ENCODE assay signal across 19 cellular contexts in genomic region chr7:101832205-101832631, GRCh38.
"Had no signal": no experiment of that assay in that cellular context is flagged by ENCODE, and none has a peak within 500 bp of the region (broad histone marks: within the 10 kb centered on the region; RNA-seq: fewer than 3 reads in every experiment).

No MANE protein-coding gene starts in this region.

- H3K9me3 ChIP-seq: left lung, prostate gland, right atrium auricular region, stomach had no signal

- H3K27ac ChIP-seq: epithelial cell of prostate, left lung, prostate gland, right atrium auricular region, skin epidermis, stomach had no signal

- H3K27me3 Mint-ChIP-seq: activated CD4-positive, alpha-beta memory T cell treated with anti-CD3 and anti-CD28 coated beads, Interleukin-2, amount 10 ng/mL, durations not matched to agents 7 days and 5 days; activated CD8-positive, alpha-beta memory T cell treated with anti-CD3 and anti-CD28 coated beads, Interleukin-2, amount 10 ng/mL, durations not matched to agents 7 days and 5 days; activated naive CD8-positive, alpha-beta T cell treated with anti-CD3 and anti-CD28 coated beads for 36 hours had no signal

- H3K9me3 Mint-ChIP-seq: activated CD4-positive, alpha-beta memory T cell treated with anti-CD3 and anti-CD28 coated beads, Interleukin-2, amount 10 ng/mL, durations not matched to agents 7 days and 5 days had no signal

- DNase-seq: activated CD4-positive, alpha-beta memory T cell treated with anti-CD3 and anti-CD28 coated beads, Interleukin-2, amount 10 ng/mL, durations not matched to agents 7 days and 5 days; activated CD4-positive, alpha-beta T cell treated with anti-CD3 and anti-CD28 coated beads for 48 hours; activated CD4-positive, CD25-positive, alpha-beta regulatory T cell; activated CD8-positive, alpha-beta memory T cell treated with anti-CD3 and anti-CD28 coated beads, Interleukin-2, amount 10 ng/mL, durations not matched to agents 7 days and 5 days; activated naive CD4-positive, alpha-beta T cell; activated naive CD8-positive, alpha-beta T cell treated with anti-CD3 and anti-CD28 coated beads for 36 hours; amniotic stem cell; dermis blood vessel endothelial cell; foreskin melanocyte; glutamatergic neuron; hypothalamus; mammary epithelial cell; stimulated activated CD4-positive, alpha-beta T cell treated with anti-CD3 and anti-CD28 coated beads, Interleukin-4, amount 100 ng/mL, for 1 hour; stomach had no signal

- H3K4me3 ChIP-seq: left lung, prostate gland, right atrium auricular region, skin epidermis, stomach had no signal

- H3K4me1 ChIP-seq: prostate gland had no signal

- H3K4me1 Mint-ChIP-seq: activated CD4-positive, alpha-beta memory T cell treated with anti-CD3 and anti-CD28 coated beads, Interleukin-2, amount 10 ng/mL, durations not matched to agents 7 days and 5 days; activated CD8-positive, alpha-beta memory T cell treated with anti-CD3 and anti-CD28 coated beads, Interleukin-2, amount 10 ng/mL, durations not matched to agents 7 days and 5 days had no signal

- H3K27me3 ChIP-seq: left lung, right atrium auricular region, stomach had no signal

- H3K36me3 ChIP-seq: left lung, prostate gland, right atrium auricular region had no signal

- H3K4me3 Mint-ChIP-seq: activated CD4-positive, alpha-beta memory T cell treated with anti-CD3 and anti-CD28 coated beads, Interleukin-2, amount 10 ng/mL, durations not matched to agents 7 days and 5 days; activated CD8-positive, alpha-beta memory T cell treated with anti-CD3 and anti-CD28 coated beads, Interleukin-2, amount 10 ng/mL, durations not matched to agents 7 days and 5 days; activated naive CD8-positive, alpha-beta T cell treated with anti-CD3 and anti-CD28 coated beads for 36 hours had no signal

- ATAC-seq: activated CD8-positive, alpha-beta memory T cell treated with anti-CD3 and anti-CD28 coated beads, Interleukin-2, amount 10 ng/mL, durations not matched to agents 7 days and 5 days; left lung had no signal

- H3K27ac Mint-ChIP-seq: activated CD4-positive, alpha-beta memory T cell treated with anti-CD3 and anti-CD28 coated beads, Interleukin-2, amount 10 ng/mL, durations not matched to agents 7 days and 5 days; activated CD8-positive, alpha-beta memory T cell treated with anti-CD3 and anti-CD28 coated beads, Interleukin-2, amount 10 ng/mL, durations not matched to agents 7 days and 5 days; activated naive CD8-positive, alpha-beta T cell treated with anti-CD3 and anti-CD28 coated beads for 36 hours had no signal
